ENCODE assay signal across 2 cellular contexts in the genomic region with DNA sequence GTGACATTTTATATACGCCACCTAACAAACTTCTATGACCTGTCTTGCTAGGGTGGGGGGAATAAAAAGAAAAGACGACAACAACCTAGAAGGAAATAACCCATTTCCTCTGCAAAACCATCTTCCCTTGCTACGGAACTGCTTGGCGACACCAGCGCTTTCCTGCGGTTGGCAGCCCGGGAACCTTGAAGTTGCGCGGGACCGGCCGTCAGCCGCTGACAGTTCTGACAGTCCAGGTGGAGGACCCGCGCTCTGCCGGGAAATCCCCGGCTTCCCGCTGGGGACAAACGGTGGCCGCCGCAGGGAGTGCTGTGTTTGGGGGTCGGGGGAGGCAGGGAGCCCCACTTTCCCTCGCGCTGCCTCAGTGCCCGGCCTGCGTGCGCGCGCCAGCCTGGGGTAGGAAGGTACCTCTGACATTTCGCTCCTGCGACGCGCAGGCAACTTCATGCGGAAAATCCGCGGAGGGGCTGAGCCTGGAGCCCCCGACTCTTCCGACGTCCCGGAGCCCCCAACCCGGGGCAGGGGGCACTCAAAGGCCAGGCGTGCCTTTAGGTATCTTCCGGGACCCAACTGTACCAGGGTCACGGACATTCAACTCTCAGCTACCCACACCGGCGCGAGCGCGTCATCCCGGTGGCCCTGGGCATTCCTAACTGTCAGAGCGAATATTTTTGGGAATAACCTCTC.
A peak's percentile ranks its signal among the peaks of the same experiment; 100 is the strongest.
TF ChIP-seq lines count a peak whose summit lies in the region.

No MANE protein-coding gene starts in this region.

TF ChIP-seq in SK-N-SH, 30 proteins besides CTCF, POLR2A, EP300 and RAD21 (continued from another document):
- TF ChIP-seq, protein P1, sequence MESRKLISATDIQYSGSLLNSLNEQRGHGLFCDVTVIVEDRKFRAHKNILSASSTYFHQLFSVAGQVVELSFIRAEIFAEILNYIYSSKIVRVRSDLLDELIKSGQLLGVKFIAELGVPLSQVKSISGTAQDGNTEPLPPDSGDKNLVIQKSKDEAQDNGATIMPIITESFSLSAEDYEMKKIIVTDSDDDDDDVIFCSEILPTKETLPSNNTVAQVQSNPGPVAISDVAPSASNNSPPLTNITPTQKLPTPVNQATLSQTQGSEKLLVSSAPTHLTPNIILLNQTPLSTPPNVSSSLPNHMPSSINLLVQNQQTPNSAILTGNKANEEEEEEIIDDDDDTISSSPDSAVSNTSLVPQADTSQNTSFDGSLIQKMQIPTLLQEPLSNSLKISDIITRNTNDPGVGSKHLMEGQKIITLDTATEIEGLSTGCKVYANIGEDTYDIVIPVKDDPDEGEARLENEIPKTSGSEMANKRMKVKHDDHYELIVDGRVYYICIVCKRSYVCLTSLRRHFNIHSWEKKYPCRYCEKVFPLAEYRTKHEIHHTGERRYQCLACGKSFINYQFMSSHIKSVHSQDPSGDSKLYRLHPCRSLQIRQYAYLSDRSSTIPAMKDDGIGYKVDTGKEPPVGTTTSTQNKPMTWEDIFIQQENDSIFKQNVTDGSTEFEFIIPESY (IDR thresholded peaks at IDR 0.05; ENCODE audit: borderline replicate concordance, low read depth), result no peak
- TF ChIP-seq SIN3A (IDR thresholded peaks at IDR 0.05; ENCODE audit: borderline replicate concordance, low read depth, low read length) (no peak), EZH2phosphoT487 (IDR thresholded peaks at IDR 0.05; ENCODE audit: borderline replicate concordance, low read depth) (no peak)

TF ChIP-seq in HepG2, 621 proteins besides CTCF, POLR2A, EP300 and RAD21 (continued from another document and continues in another):
- TF ChIP-seq, protein P2, sequence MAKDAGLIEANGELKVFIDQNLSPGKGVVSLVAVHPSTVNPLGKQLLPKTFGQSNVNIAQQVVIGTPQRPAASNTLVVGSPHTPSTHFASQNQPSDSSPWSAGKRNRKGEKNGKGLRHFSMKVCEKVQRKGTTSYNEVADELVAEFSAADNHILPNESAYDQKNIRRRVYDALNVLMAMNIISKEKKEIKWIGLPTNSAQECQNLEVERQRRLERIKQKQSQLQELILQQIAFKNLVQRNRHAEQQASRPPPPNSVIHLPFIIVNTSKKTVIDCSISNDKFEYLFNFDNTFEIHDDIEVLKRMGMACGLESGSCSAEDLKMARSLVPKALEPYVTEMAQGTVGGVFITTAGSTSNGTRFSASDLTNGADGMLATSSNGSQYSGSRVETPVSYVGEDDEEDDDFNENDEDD (CRISPR knock-in tag; IDR thresholded peaks at IDR 0.05; ENCODE audit: borderline replicate concordance), result peak; percentile 49; the same call in 1 of the 2 replicates
- peak; percentile 56; the same call in 1 of the 2 replicates for TF ChIP-seq TBX2 (CRISPR knock-in tag; IDR thresholded peaks at IDR 0.05; ENCODE audit: borderline replicate concordance)
- TF ChIP-seq, protein P3, sequence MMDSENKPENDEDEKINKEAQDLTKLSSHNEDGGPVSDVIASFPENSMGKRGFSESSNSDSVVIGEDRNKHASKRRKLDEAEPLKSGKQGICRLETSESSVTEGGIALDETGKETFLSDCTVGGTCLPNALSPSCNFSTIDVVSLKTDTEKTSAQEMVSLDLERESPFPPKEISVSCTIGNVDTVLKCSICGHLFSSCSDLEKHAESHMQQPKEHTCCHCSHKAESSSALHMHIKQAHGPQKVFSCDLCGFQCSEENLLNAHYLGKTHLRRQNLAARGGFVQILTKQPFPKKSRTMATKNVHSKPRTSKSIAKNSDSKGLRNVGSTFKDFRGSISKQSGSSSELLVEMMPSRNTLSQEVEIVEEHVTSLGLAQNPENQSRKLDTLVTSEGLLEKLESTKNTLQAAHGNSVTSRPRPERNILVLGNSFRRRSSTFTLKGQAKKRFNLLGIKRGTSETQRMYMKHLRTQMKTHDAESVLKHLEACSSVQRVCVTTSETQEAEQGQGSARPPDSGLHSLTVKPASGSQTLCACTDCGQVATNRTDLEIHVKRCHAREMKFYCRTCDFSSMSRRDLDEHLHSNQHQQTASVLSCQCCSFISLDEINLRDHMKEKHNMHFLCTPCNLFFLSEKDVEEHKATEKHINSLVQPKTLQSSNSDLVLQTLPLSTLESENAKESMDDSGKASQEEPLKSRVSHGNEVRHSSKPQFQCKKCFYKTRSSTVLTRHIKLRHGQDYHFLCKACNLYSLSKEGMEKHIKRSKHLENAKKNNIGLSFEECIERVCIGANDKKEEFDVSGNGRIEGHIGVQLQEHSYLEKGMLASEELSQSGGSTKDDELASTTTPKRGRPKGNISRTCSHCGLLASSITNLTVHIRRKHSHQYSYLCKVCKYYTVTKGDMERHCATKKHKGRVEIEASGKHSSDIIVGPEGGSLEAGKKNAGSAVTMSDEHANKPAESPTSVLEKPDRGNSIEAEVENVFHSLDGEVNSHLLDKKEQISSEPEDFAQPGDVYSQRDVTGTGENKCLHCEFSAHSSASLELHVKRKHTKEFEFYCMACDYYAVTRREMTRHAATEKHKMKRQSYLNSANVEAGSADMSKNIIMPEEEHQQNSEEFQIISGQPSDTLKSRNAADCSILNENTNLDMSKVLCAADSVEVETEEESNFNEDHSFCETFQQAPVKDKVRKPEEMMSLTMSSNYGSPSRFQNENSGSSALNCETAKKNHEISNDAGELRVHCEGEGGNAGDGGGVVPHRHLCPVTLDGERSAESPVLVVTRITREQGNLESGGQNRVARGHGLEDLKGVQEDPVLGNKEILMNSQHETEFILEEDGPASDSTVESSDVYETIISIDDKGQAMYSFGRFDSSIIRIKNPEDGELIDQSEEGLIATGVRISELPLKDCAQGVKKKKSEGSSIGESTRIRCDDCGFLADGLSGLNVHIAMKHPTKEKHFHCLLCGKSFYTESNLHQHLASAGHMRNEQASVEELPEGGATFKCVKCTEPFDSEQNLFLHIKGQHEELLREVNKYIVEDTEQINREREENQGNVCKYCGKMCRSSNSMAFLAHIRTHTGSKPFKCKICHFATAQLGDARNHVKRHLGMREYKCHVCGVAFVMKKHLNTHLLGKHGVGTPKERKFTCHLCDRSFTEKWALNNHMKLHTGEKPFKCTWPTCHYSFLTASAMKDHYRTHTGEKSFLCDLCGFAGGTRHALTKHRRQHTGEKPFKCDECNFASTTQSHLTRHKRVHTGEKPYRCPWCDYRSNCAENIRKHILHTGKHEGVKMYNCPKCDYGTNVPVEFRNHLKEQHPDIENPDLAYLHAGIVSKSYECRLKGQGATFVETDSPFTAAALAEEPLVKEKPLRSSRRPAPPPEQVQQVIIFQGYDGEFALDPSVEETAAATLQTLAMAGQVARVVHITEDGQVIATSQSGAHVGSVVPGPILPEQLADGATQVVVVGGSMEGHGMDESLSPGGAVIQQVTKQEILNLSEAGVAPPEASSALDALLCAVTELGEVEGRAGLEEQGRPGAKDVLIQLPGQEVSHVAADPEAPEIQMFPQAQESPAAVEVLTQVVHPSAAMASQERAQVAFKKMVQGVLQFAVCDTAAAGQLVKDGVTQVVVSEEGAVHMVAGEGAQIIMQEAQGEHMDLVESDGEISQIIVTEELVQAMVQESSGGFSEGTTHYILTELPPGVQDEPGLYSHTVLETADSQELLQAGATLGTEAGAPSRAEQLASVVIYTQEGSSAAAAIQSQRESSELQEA (CRISPR knock-in tag; IDR thresholded peaks at IDR 0.05; ENCODE audit: not compliant biosample characterization), result peak; percentile 62
- TF ChIP-seq, protein P4, sequence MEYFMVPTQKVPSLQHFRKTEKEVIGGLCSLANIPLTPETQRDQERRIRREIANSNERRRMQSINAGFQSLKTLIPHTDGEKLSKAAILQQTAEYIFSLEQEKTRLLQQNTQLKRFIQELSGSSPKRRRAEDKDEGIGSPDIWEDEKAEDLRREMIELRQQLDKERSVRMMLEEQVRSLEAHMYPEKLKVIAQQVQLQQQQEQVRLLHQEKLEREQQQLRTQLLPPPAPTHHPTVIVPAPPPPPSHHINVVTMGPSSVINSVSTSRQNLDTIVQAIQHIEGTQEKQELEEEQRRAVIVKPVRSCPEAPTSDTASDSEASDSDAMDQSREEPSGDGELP (IDR thresholded peaks at IDR 0.05; ENCODE audit: borderline replicate concordance, low read depth), result peak; percentile 70; the same call in 1 of the 2 replicates
- 0 out of 2 replicates have a peak, but pooled peaks have one; percentile 46 for TF ChIP-seq ZNF232 (CRISPR knock-in tag; IDR thresholded peaks at IDR 0.05; ENCODE audit: borderline replicate concordance)
- TF ChIP-seq HNRNPLL (IDR thresholded peaks at IDR 0.05; ENCODE audit: low read depth, low read length, poor library complexity, severe bottlenecking), result peak; percentile 67
- TF ChIP-seq, protein P5, sequence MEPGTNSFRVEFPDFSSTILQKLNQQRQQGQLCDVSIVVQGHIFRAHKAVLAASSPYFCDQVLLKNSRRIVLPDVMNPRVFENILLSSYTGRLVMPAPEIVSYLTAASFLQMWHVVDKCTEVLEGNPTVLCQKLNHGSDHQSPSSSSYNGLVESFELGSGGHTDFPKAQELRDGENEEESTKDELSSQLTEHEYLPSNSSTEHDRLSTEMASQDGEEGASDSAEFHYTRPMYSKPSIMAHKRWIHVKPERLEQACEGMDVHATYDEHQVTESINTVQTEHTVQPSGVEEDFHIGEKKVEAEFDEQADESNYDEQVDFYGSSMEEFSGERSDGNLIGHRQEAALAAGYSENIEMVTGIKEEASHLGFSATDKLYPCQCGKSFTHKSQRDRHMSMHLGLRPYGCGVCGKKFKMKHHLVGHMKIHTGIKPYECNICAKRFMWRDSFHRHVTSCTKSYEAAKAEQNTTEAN (CRISPR knock-in tag; conservative IDR thresholded peaks at IDR 0.05), result peak; percentile 51; the same call in 1 of the 2 replicates
- TF ChIP-seq JARID2 (CRISPR knock-in tag; IDR thresholded peaks at IDR 0.05; ENCODE audit: insufficient replicate concordance), result no peak
- TF ChIP-seq CREM (IDR thresholded peaks at IDR 0.05), result 0 out of 2 replicates have a peak, but pooled peaks have one; percentile 32
- TF ChIP-seq CREM (CRISPR knock-in tag; IDR thresholded peaks at IDR 0.05), result no peak
- TF ChIP-seq MAZ (IDR thresholded peaks at IDR 0.05; ENCODE audit: borderline replicate concordance, low read depth, low read length), result no peak
- peak; percentile 72 for TF ChIP-seq MAZ (CRISPR knock-in tag; IDR thresholded peaks at IDR 0.05; ENCODE audit: low read depth)
- 0 out of 2 replicates have a peak, but pooled peaks have one; percentile 16 for TF ChIP-seq ZSCAN25 (CRISPR knock-in tag; IDR thresholded peaks at IDR 0.05)
- TF ChIP-seq ZNF589 (CRISPR knock-in tag; conservative IDR thresholded peaks at IDR 0.05), result no peak
- no peak for TF ChIP-seq ZNF253 (CRISPR knock-in tag; IDR thresholded peaks at IDR 0.05; ENCODE audit: borderline replicate concordance)
- 0 out of 2 replicates have a peak, but pooled peaks have one; percentile 75 for TF ChIP-seq ZNF136 (CRISPR knock-in tag; IDR thresholded peaks at IDR 0.05; ENCODE audit: low read depth)
- TF ChIP-seq ZFP82 (CRISPR knock-in tag; IDR thresholded peaks at IDR 0.05; ENCODE audit: borderline replicate concordance), result no peak
- TF ChIP-seq, protein P6, sequence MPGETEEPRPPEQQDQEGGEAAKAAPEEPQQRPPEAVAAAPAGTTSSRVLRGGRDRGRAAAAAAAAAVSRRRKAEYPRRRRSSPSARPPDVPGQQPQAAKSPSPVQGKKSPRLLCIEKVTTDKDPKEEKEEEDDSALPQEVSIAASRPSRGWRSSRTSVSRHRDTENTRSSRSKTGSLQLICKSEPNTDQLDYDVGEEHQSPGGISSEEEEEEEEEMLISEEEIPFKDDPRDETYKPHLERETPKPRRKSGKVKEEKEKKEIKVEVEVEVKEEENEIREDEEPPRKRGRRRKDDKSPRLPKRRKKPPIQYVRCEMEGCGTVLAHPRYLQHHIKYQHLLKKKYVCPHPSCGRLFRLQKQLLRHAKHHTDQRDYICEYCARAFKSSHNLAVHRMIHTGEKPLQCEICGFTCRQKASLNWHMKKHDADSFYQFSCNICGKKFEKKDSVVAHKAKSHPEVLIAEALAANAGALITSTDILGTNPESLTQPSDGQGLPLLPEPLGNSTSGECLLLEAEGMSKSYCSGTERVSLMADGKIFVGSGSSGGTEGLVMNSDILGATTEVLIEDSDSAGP (CRISPR knock-in tag; IDR thresholded peaks at IDR 0.05; ENCODE audit: borderline replicate concordance), result peak; percentile 75; the same call in 1 of the 2 replicates
- peak in 1 of 2 experiments; percentile 14; a peak in 1 of 4 replicates for TF ChIP-seq KLF16 (CRISPR knock-in tag; IDR thresholded peaks at IDR 0.05)
- peak; percentile 38; the same call in 1 of the 2 replicates for TF ChIP-seq MEIS2 (CRISPR knock-in tag; IDR thresholded peaks at IDR 0.05)
- peak; percentile 75 for TF ChIP-seq ZC3H13 (CRISPR knock-in tag; IDR thresholded peaks at IDR 0.05)
- 0 out of 2 replicates have a peak, but pooled peaks have one; percentile 58 for TF ChIP-seq EEA1 (CRISPR knock-in tag; IDR thresholded peaks at IDR 0.05; ENCODE audit: borderline replicate concordance)
- 0 out of 2 replicates have a peak, but pooled peaks have one; percentile 2 for TF ChIP-seq RXRB (CRISPR knock-in tag; IDR thresholded peaks at IDR 0.05; ENCODE audit: borderline replicate concordance)
- TF ChIP-seq ZNF264 (CRISPR knock-in tag; IDR thresholded peaks at IDR 0.05), result no peak
- peak; percentile 28; the same call in 1 of the 2 replicates for TF ChIP-seq ZNF33B (CRISPR knock-in tag; IDR thresholded peaks at IDR 0.05)
- no peak for TF ChIP-seq ZNF550 (CRISPR knock-in tag; IDR thresholded peaks at IDR 0.05; ENCODE audit: borderline replicate concordance)
- TF ChIP-seq, protein P7, sequence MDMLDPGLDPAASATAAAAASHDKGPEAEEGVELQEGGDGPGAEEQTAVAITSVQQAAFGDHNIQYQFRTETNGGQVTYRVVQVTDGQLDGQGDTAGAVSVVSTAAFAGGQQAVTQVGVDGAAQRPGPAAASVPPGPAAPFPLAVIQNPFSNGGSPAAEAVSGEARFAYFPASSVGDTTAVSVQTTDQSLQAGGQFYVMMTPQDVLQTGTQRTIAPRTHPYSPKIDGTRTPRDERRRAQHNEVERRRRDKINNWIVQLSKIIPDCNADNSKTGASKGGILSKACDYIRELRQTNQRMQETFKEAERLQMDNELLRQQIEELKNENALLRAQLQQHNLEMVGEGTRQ (IDR thresholded peaks at IDR 0.05; ENCODE audit: low read depth, low read length), result no peak
- TF ChIP-seq, protein P7 (CRISPR knock-in tag; IDR thresholded peaks at IDR 0.05; ENCODE audit: borderline replicate concordance), result no peak
- TF ChIP-seq ZBTB3 (CRISPR knock-in tag; IDR thresholded peaks at IDR 0.05; ENCODE audit: borderline replicate concordance, low read depth), result no peak
